14 cellular contexts compared by ENCODE assay signal in the genomic region with DNA sequence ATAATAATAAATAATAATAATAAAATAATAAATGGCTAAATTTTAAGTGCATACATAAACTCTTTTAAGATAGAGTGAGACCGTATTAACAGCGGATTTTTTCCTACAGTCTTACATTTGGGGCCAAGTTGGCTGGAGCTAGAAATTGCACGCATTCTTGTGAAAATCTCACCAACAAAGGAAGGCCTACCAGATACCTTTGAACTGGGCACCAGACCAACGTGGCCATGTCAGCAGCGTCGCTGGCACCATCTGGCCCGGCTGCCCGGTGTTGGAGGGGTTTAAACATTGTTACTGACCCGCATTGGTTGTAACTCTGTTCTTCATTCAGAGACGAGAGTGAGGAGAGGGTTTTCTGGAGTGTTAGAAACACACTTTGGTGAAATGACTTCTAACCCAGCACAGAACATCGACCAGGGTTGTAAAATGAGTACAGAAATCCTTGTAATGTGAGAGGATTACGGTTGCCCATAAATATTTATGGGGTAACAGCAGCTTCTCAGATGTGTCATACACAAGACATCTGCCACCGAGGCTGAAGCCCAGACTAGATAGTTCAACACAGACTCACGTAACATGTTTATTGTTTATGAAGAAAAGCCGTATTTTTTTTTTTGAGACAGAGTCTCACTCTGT. TPM values are rescaled to one million over a fixed set of nuclear protein-coding genes. Genes with fewer than 3 reads are reported as not detected.
A peak's percentile ranks its signal among the peaks of the same experiment; 100 is the strongest.
DNase-seq lines count a peak whose midpoint lies in the region; TF ChIP-seq lines count a peak whose summit lies in the region.
"Had no signal": no experiment of that assay in that cellular context is flagged by ENCODE, and none has a peak within 500 bp of the region (broad histone marks: within the 10 kb centered on the region; RNA-seq: fewer than 3 reads in every experiment).

No MANE protein-coding gene starts in this region.

- H3K27ac ChIP-seq in epithelial cell of prostate, result no peak overlapping the region
- no peak overlapping the region for H3K27ac ChIP-seq in coronary artery

- TF ChIP-seq CTCF in coronary artery (IDR thresholded peaks at IDR 0.05), result no peak

- H3K4me3 ChIP-seq in coronary artery, result no peak overlapping the region

- DNase-seq in GM03348 (ENCODE audit: low spot score) (peak; percentile 88), NCI-H446 treated with DMSO at 0.1 percent for 48 hours (lab: John Stamatoyannopoulos, UW) (peak; percentile 78), epithelial cell of prostate (ENCODE audit: low read depth, low spot score) (peak; percentile 41), renal cortical epithelial cell (ENCODE audit: low read depth) (peak; percentile 6), coronary artery (ENCODE audit: low spot score) (no peak), SHP77 (lab: John Stamatoyannopoulos, UW) (no peak)
- no peak for DNase-seq in effector CD4-positive, alpha-beta T cell
- no peak for DNase-seq in stimulated activated naive CD4-positive, alpha-beta T cell treated with Interleukin-2 at 50 U/mL for 16 hours (lab: John Stamatoyannopoulos, UW)
- DNase-seq: aorta; DMS79 treated with DMSO at 0.1 percent for 48 hours; nephron progenitor cell; RPMI8226; stimulated activated naive B cell treated with anti-CD40 and anti-IgM and Interleukin-4, amounts not matched to agents 10 μg/mL and 1 μg/mL and 100 μg/mL, for 72 hours had no signal

RNA-seq across cellular contexts. Expression of a gene that starts 34.6 kb away (rescaled TPM):
- not detected in 2 replicates for total RNA-seq in renal cortical epithelial cell
- total RNA-seq: aorta, endothelial cell of umbilical vein had no signal

RNA-seq across cellular contexts. Expression of a gene that starts 38.1 kb away (rescaled TPM):
- 9.9 and 21.4 TPM in 2 replicates for total RNA-seq in renal cortical epithelial cell

Comparison
In these comparisons a context has a peak if more than half of its experiments do, and no peak if none do; other contexts are left out.
1. DNase-seq: peak in GM03348 (single experiment), NCI-H446 treated with DMSO at 0.1 percent for 48 hours (single experiment), epithelial cell of prostate (single experiment) and renal cortical epithelial cell (single experiment); none in coronary artery (single experiment), effector CD4-positive, alpha-beta T cell (single experiment), SHP77 (0 of 2) and stimulated activated naive CD4-positive, alpha-beta T cell treated with Interleukin-2 at 50 U/mL for 16 hours (single experiment).